Comparison of ENCODE assay signal across 1 cellular context in the genomic region with DNA sequence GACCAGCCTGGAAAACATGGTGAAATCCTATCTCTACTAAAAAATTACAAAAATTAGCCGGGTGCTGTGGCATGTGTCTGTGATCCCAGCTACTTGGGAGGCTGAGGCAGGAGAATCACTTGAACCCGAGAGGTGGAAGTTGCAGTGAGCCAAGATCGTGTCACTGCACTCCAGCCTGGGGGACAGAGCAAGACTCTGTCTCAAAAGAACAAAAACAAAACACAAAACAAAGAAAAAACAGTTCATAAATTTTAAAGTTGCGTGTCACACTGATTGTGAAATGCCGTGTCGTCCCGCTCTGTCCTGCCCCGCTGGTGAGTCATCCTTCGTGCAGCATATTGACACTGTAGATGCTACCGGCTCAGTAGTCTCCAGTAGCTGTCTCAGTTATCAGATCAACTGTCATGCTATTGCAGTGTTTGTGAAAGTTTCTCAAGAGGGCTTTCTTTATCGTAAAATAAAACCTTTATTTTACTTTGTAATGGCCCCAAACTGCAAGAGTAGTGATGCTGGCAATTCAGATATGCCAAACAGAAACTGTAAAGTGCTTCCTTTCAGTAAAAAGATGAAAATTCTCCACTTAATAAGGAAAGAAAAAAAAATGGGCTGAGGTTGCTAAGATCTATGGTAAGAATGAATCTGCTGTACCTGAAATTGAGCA.
TF ChIP-seq lines count a peak whose summit lies in the region.

No MANE protein-coding gene starts in this region.

TF ChIP-seq in K562, 482 proteins besides CTCF, POLR2A, EP300 and RAD21 (continues in another document):
- TF ChIP-seq, protein P1, sequence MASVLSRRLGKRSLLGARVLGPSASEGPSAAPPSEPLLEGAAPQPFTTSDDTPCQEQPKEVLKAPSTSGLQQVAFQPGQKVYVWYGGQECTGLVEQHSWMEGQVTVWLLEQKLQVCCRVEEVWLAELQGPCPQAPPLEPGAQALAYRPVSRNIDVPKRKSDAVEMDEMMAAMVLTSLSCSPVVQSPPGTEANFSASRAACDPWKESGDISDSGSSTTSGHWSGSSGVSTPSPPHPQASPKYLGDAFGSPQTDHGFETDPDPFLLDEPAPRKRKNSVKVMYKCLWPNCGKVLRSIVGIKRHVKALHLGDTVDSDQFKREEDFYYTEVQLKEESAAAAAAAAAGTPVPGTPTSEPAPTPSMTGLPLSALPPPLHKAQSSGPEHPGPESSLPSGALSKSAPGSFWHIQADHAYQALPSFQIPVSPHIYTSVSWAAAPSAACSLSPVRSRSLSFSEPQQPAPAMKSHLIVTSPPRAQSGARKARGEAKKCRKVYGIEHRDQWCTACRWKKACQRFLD (CRISPR knock-in tag; IDR thresholded peaks at IDR 0.05): peak; percentile 80
- no peak for TF ChIP-seq MIER1 (IDR thresholded peaks at IDR 0.05; ENCODE audit: low read depth)
- no peak for TF ChIP-seq TCF7L2 (IDR thresholded peaks at IDR 0.05; ENCODE audit: low read depth, low read length)
- no peak for TF ChIP-seq MYBL2 (IDR thresholded peaks at IDR 0.05; ENCODE audit: low read depth)
- TF ChIP-seq MYBL2 (CRISPR knock-in tag; IDR thresholded peaks at IDR 0.05; ENCODE audit: borderline replicate concordance): no peak
- TF ChIP-seq NRF1 (conservative IDR thresholded peaks at IDR 0.05 in 1 of 2, IDR thresholded peaks at IDR 0.05 in 1 of 2): 0 out of 4 replicates have a peak, but pooled peaks of 1 of the 2 experiments have one; percentile 23
- TF ChIP-seq RFX5 (IDR thresholded peaks at IDR 0.05; ENCODE audit: low read depth, low read length): peak; percentile 65; the same call in 1 of the 2 replicates
- TF ChIP-seq, protein P2, sequence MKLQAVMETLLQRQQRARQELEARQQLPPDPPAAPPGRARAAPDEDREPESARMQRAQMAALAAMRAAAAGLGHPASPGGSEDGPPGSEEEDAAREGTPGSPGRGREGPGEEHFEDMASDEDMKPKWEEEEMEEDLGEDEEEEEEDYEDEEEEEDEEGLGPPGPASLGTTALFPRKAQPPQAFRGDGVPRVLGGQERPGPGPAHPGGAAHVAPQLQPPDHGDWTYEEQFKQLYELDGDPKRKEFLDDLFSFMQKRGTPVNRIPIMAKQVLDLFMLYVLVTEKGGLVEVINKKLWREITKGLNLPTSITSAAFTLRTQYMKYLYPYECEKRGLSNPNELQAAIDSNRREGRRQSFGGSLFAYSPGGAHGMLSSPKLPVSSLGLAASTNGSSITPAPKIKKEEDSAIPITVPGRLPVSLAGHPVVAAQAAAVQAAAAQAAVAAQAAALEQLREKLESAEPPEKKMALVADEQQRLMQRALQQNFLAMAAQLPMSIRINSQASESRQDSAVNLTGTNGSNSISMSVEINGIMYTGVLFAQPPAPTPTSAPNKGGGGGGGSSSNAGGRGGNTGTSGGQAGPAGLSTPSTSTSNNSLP (IDR thresholded peaks at IDR 0.05; ENCODE audit: borderline replicate concordance, low read depth, low read length): peak; percentile 83; the same call in 1 of the 2 replicates
- no peak for TF ChIP-seq NFYB (IDR thresholded peaks at IDR 0.05; ENCODE audit: extremely low read depth, insufficient read length)
- no peak for TF ChIP-seq EZH2 (IDR thresholded peaks at IDR 0.05; ENCODE audit: borderline replicate concordance, low read depth, low read length)
- TF ChIP-seq CBX1 (IDR thresholded peaks at IDR 0.05; ENCODE audit: low read depth): no peak
- TF ChIP-seq KAT2B (IDR thresholded peaks at IDR 0.05; ENCODE audit: low read depth, low read length): no peak
- no peak for TF ChIP-seq RBM25 (IDR thresholded peaks at IDR 0.05; ENCODE audit: low read depth, low read length, severe bottlenecking)
- no peak; the same call in 1 of the 2 replicates for TF ChIP-seq ZKSCAN8 (CRISPR knock-in tag; IDR thresholded peaks at IDR 0.05)
- TF ChIP-seq, protein P3, sequence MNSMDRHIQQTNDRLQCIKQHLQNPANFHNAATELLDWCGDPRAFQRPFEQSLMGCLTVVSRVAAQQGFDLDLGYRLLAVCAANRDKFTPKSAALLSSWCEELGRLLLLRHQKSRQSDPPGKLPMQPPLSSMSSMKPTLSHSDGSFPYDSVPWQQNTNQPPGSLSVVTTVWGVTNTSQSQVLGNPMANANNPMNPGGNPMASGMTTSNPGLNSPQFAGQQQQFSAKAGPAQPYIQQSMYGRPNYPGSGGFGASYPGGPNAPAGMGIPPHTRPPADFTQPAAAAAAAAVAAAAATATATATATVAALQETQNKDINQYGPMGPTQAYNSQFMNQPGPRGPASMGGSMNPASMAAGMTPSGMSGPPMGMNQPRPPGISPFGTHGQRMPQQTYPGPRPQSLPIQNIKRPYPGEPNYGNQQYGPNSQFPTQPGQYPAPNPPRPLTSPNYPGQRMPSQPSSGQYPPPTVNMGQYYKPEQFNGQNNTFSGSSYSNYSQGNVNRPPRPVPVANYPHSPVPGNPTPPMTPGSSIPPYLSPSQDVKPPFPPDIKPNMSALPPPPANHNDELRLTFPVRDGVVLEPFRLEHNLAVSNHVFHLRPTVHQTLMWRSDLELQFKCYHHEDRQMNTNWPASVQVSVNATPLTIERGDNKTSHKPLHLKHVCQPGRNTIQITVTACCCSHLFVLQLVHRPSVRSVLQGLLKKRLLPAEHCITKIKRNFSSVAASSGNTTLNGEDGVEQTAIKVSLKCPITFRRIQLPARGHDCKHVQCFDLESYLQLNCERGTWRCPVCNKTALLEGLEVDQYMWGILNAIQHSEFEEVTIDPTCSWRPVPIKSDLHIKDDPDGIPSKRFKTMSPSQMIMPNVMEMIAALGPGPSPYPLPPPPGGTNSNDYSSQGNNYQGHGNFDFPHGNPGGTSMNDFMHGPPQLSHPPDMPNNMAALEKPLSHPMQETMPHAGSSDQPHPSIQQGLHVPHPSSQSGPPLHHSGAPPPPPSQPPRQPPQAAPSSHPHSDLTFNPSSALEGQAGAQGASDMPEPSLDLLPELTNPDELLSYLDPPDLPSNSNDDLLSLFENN (IDR thresholded peaks at IDR 0.05; ENCODE audit: low read depth in 2 of 2, low read length in 2 of 2): peak in 1 of 2 experiments; percentile 72; a peak in 2 of 4 replicates
- TF ChIP-seq, protein P4, sequence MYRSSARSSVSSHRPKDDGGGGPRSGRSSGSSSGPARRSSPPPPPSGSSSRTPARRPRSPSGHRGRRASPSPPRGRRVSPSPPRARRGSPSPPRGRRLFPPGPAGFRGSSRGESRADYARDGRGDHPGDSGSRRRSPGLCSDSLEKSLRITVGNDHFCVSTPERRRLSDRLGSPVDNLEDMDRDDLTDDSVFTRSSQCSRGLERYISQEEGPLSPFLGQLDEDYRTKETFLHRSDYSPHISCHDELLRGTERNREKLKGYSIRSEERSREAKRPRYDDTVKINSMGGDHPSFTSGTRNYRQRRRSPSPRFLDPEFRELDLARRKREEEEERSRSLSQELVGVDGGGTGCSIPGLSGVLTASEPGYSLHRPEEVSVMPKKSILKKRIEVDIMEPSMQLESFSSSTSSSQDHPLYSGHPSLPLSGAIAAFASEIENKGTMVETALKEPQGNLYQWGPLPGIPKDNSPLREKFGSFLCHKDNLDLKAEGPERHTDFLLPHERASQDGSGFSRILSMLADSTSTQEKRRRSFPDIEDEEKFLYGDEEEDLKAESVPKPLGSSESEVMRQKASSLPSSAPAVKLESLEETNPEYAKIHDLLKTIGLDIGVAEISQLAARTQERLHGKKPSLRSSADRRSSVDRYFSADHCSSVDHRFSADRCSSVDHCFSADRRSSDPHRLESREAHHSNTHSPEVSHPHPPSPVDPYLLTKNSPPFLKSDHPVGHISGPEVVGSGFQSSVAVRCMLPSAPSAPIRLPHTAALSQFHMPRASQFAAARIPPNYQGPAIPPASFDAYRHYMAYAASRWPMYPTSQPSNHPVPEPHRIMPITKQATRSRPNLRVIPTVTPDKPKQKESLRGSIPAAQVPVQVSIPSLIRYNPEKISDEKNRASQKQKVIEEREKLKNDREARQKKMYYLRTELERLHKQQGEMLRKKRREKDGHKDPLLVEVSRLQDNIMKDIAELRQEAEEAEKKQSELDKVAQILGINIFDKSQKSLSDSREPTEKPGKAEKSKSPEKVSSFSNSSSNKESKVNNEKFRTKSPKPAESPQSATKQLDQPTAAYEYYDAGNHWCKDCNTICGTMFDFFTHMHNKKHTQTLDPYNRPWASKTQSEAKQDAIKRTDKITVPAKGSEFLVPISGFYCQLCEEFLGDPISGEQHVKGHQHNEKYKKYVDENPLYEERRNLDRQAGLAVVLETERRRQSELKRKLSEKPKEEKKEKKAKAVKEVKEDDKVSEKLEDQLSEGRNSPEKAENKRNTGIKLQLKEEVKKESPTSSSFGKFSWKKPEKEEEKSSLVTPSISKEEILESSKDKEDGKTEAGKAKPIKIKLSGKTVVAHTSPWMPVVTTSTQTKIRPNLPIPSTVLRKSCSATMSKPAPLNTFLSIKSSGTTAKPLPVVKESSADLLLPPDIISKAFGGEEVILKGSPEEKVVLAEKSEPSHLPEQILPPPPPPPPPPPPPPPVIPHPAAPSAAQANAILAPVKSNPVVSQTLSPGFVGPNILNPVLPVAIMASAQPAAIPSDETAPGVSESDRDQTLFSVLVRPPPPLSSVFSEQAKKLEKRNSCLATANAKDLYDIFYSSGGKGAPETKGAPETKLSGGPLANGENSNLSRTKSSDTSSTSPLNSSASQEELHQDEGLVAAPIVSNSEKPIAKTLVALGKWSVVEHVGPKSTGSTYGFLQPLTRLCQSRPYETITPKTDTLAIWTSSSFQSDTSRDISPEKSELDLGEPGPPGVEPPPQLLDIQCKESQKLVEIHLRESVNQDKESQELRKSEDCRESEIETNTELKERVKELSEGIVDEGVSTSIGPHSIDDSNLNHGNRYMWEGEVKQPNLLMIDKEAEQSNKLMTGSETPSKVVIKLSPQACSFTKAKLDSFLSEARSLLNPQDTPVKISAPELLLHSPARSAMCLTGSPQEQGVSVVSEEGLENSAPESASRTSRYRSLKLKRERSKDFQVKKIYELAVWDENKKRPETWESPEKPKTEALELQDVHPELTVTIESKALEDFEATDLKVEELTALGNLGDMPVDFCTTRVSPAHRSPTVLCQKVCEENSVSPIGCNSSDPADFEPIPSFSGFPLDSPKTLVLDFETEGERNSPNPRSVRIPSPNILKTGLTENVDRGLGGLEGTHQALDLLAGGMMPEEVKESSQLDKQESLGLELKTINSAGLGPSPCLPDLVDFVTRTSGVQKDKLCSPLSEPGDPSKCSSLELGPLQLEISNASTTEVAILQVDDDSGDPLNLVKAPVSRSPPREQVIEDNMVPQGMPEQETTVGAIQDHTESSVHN (IDR thresholded peaks at IDR 0.05; ENCODE audit: borderline replicate concordance in 1 of 2, low read depth in 1 of 2): peak in 1 of 2 experiments; percentile 86; a peak in 2 of 4 replicates
- no peak for TF ChIP-seq ZNF57 (CRISPR knock-in tag; IDR thresholded peaks at IDR 0.05)
- peak; percentile 53; the same call in 1 of the 2 replicates for TF ChIP-seq CREB1 (IDR thresholded peaks at IDR 0.05)
- TF ChIP-seq CREB1 (CRISPR knock-in tag; IDR thresholded peaks at IDR 0.05): no peak
- TF ChIP-seq TEAD4 (IDR thresholded peaks at IDR 0.05; ENCODE audit: low read length): peak; percentile 85
- no peak for TF ChIP-seq TEAD4 (CRISPR knock-in tag; IDR thresholded peaks at IDR 0.05; ENCODE audit: borderline replicate concordance)
- no peak for TF ChIP-seq CHD1 (IDR thresholded peaks at IDR 0.05; ENCODE audit: low read length)
- TF ChIP-seq, protein P5, sequence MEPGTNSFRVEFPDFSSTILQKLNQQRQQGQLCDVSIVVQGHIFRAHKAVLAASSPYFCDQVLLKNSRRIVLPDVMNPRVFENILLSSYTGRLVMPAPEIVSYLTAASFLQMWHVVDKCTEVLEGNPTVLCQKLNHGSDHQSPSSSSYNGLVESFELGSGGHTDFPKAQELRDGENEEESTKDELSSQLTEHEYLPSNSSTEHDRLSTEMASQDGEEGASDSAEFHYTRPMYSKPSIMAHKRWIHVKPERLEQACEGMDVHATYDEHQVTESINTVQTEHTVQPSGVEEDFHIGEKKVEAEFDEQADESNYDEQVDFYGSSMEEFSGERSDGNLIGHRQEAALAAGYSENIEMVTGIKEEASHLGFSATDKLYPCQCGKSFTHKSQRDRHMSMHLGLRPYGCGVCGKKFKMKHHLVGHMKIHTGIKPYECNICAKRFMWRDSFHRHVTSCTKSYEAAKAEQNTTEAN (CRISPR knock-in tag; IDR thresholded peaks at IDR 0.05): no peak
- TF ChIP-seq, protein P6, sequence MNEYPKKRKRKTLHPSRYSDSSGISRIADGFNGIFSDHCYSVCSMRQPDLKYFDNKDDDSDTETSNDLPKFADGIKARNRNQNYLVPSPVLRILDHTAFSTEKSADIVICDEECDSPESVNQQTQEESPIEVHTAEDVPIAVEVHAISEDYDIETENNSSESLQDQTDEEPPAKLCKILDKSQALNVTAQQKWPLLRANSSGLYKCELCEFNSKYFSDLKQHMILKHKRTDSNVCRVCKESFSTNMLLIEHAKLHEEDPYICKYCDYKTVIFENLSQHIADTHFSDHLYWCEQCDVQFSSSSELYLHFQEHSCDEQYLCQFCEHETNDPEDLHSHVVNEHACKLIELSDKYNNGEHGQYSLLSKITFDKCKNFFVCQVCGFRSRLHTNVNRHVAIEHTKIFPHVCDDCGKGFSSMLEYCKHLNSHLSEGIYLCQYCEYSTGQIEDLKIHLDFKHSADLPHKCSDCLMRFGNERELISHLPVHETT (CRISPR knock-in tag; conservative IDR thresholded peaks at IDR 0.05 in 1 of 2, IDR thresholded peaks at IDR 0.05 in 1 of 2): peak in 1 of 2 experiments; percentile 37; a peak in 1 of 4 replicates
- TF ChIP-seq ZNF75A (CRISPR knock-in tag; IDR thresholded peaks at IDR 0.05): peak; percentile 56; the same call in 1 of the 2 replicates
- TF ChIP-seq ZNF766 (CRISPR knock-in tag; conservative IDR thresholded peaks at IDR 0.05): peak; percentile 62; the same call in 1 of the 2 replicates
- TF ChIP-seq, protein P7, sequence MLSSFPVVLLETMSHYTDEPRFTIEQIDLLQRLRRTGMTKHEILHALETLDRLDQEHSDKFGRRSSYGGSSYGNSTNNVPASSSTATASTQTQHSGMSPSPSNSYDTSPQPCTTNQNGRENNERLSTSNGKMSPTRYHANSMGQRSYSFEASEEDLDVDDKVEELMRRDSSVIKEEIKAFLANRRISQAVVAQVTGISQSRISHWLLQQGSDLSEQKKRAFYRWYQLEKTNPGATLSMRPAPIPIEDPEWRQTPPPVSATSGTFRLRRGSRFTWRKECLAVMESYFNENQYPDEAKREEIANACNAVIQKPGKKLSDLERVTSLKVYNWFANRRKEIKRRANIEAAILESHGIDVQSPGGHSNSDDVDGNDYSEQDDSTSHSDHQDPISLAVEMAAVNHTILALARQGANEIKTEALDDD (IDR thresholded peaks at IDR 0.05): peak; percentile 53
- TF ChIP-seq, protein P8, sequence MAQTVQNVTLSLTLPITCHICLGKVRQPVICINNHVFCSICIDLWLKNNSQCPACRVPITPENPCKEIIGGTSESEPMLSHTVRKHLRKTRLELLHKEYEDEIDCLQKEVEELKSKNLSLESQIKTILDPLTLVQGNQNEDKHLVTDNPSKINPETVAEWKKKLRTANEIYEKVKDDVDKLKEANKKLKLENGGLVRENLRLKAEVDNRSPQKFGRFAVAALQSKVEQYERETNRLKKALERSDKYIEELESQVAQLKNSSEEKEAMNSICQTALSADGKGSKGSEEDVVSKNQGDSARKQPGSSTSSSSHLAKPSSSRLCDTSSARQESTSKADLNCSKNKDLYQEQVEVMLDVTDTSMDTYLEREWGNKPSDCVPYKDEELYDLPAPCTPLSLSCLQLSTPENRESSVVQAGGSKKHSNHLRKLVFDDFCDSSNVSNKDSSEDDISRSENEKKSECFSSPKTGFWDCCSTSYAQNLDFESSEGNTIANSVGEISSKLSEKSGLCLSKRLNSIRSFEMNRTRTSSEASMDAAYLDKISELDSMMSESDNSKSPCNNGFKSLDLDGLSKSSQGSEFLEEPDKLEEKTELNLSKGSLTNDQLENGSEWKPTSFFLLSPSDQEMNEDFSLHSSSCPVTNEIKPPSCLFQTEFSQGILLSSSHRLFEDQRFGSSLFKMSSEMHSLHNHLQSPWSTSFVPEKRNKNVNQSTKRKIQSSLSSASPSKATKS (CRISPR knock-in tag; IDR thresholded peaks at IDR 0.05): 0 out of 2 replicates have a peak, but pooled peaks have one; percentile 8
- no peak for TF ChIP-seq HOXB6 (CRISPR knock-in tag; IDR thresholded peaks at IDR 0.05; ENCODE audit: borderline replicate concordance)
- peak; percentile 73; the same call in 1 of the 2 replicates for TF ChIP-seq ELF4 (CRISPR knock-in tag; IDR thresholded peaks at IDR 0.05)
- TF ChIP-seq CREM (IDR thresholded peaks at IDR 0.05; ENCODE audit: low read depth): peak; percentile 82
- TF ChIP-seq NR2C2 (CRISPR knock-in tag; IDR thresholded peaks at IDR 0.05): no peak
- peak; percentile 26; the same call in 1 of the 2 replicates for TF ChIP-seq NR2C2 (tag; IDR thresholded peaks at IDR 0.05)
